13 cellular contexts compared by ENCODE assay signal in the genomic region with DNA sequence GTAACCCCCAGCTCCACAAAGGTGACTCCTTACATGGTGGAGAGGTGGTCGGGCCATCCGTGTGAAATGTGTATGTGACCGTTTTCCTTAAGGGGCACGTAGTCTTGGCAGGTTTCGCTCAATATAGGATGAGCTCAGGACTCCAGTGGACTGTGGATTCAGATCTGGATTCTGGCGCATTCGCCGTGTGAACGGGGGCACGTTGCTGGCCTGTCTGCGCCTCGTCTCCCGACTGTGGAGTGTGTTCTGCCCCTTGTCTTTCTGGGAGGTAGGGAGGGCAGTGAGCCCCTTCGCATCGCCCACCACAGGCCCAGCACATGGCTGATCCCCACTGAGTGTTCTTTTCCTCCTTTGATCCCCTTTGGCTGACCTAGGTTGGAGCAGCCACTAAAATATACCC.
"Had no signal": no experiment of that assay in that cellular context is flagged by ENCODE, and none has a peak within 500 bp of the region (broad histone marks: within the 10 kb centered on the region; RNA-seq: fewer than 3 reads in every experiment).

No MANE protein-coding gene starts in this region.

- H3K4me3 ChIP-seq: colonic mucosa, right atrium auricular region, smooth muscle cell had no signal

- H3K4me2 ChIP-seq: smooth muscle cell had no signal

- H3K4me1 Mint-ChIP-seq: naive thymus-derived CD4-positive, alpha-beta T cell had no signal

- H3K9me3 Mint-ChIP-seq: naive thymus-derived CD4-positive, alpha-beta T cell; nephron progenitor cell; type B pancreatic cell had no signal

- H3K9me3 ChIP-seq: colonic mucosa, neutrophil, right atrium auricular region had no signal

- H3K36me3 ChIP-seq: colonic mucosa, neutrophil had no signal

- DNase-seq: colonic mucosa; dermis blood vessel endothelial cell; erythroblast; foreskin keratinocyte; left colon; naive thymus-derived CD4-positive, alpha-beta T cell; nephron progenitor cell; stimulated activated CD4-positive, alpha-beta T cell treated with anti-CD3 and anti-CD28 coated beads, Interleukin-2, amount 100 ng/mL, for 48 hours; stimulated activated naive CD4-positive, alpha-beta T cell treated with Interleukin-2 at 50 U/mL for 16 hours had no signal

- H3K27me3 ChIP-seq: colonic mucosa, foreskin keratinocyte, neutrophil, right atrium auricular region had no signal

- H3K27ac ChIP-seq: colonic mucosa, foreskin keratinocyte, neutrophil had no signal

- H3K27ac Mint-ChIP-seq: naive thymus-derived CD4-positive, alpha-beta T cell; nephron progenitor cell; type B pancreatic cell had no signal

- ATAC-seq: foreskin keratinocyte; left colon; naive thymus-derived CD4-positive, alpha-beta T cell had no signal

- H3K27me3 Mint-ChIP-seq: type B pancreatic cell had no signal

- H3K4me3 Mint-ChIP-seq: naive thymus-derived CD4-positive, alpha-beta T cell; nephron progenitor cell; type B pancreatic cell had no signal

- H3K36me3 Mint-ChIP-seq: naive thymus-derived CD4-positive, alpha-beta T cell had no signal
